Comparison of ENCODE assay signal across 1 cellular context in the genomic region with DNA sequence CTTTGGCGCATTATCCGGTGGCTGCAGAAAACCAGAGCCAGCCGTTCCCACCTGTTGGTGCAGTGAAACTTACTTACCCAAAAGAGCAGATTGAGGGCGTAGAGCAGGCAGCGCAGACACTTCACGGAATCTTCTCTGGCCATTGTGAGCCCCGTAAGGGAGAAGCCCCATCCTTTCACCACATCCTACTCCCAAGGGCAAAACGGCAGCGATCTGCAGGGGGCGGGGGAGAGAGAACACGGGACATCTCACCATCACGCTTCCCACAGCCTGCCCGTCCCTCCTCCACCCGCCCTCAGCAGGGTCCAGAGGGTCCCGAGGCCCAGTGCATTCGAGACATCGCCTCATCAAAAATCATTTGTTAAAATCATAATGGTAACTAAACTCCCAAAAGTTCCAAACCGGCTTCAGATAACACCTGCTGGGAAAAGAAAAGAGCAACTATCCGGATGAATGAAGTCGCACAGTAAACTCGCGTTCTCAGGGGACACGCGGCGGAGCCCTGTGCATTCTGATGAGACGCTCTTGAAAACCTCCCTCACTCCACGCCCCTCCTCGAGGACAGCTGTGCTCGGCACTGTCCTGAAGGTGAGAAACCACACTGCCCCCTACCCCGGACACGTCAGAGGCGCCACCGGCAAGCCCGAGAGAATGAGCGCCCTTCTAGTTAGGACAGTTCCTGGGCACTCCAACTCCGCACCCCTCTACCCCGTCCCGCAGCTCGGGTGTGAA.
TF ChIP-seq lines count a peak whose summit lies in the region.

No MANE protein-coding gene starts in this region.

TF ChIP-seq in K562, 482 proteins besides CTCF, POLR2A, EP300 and RAD21 (continued from another document):
- no peak for TF ChIP-seq ZBTB49 (CRISPR knock-in tag; IDR thresholded peaks at IDR 0.05; ENCODE audit: borderline replicate concordance)
- TF ChIP-seq MAX (CRISPR knock-in tag; IDR thresholded peaks at IDR 0.05), result peak; percentile 30; the same call in 1 of the 2 replicates
- TF ChIP-seq CXXC5 (CRISPR knock-in tag; IDR thresholded peaks at IDR 0.05), result 0 out of 2 replicates have a peak, but pooled peaks have one; percentile 25
- TF ChIP-seq POLR2AphosphoS5 (IDR thresholded peaks at IDR 0.05; ENCODE audit: control insufficient read depth, insufficient read depth, low read depth, low read length), result no peak
- TF ChIP-seq ESRRA (IDR thresholded peaks at IDR 0.05; ENCODE audit: borderline replicate concordance, low read depth), result peak; percentile 16; the same call in 1 of the 2 replicates
- TF ChIP-seq CREB3L1 (IDR thresholded peaks at IDR 0.05; ENCODE audit: borderline replicate concordance, low read depth), result peak; percentile 39; the same call in 1 of the 2 replicates
- no peak for TF ChIP-seq TOE1 (IDR thresholded peaks at IDR 0.05; ENCODE audit: borderline replicate concordance)
- TF ChIP-seq TOE1 (CRISPR knock-in tag; IDR thresholded peaks at IDR 0.05; ENCODE audit: borderline replicate concordance, low read depth), result no peak
- no peak for TF ChIP-seq ZNF263 (CRISPR knock-in tag; IDR thresholded peaks at IDR 0.05; ENCODE audit: borderline replicate concordance)
- TF ChIP-seq DMBX1 (CRISPR knock-in tag; IDR thresholded peaks at IDR 0.05; ENCODE audit: borderline replicate concordance), result 0 out of 2 replicates have a peak, but pooled peaks have one; percentile 35
- TF ChIP-seq SETDB1 (IDR thresholded peaks at IDR 0.05; ENCODE audit: low read length), result no peak
- TF ChIP-seq ATF4 (CRISPR knock-in tag; IDR thresholded peaks at IDR 0.05), result no peak
- peak; percentile 45; the same call in 1 of the 2 replicates for TF ChIP-seq ETS1 (conservative IDR thresholded peaks at IDR 0.05; ENCODE audit: control insufficient read depth, low read depth, low read length)
- TF ChIP-seq LCOR (CRISPR knock-in tag; IDR thresholded peaks at IDR 0.05), result 0 out of 2 replicates have a peak, but pooled peaks have one; percentile 52
- no peak for TF ChIP-seq ZNF175 (CRISPR knock-in tag; IDR thresholded peaks at IDR 0.05; ENCODE audit: low read depth)
- peak in 1 of 2 experiments; percentile 29; a peak in 1 of 4 replicates for TF ChIP-seq MAZ (CRISPR knock-in tag; conservative IDR thresholded peaks at IDR 0.05 in 1 of 2, IDR thresholded peaks at IDR 0.05 in 1 of 2)
- peak; percentile 87 for TF ChIP-seq MGA (IDR thresholded peaks at IDR 0.05)
- peak; percentile 90 for TF ChIP-seq L3MBTL2 (IDR thresholded peaks at IDR 0.05)
- TF ChIP-seq KAT2B (IDR thresholded peaks at IDR 0.05; ENCODE audit: low read depth, low read length), result no peak
